Comparison of ENCODE assay signal across 1 cellular context in the genomic region with DNA sequence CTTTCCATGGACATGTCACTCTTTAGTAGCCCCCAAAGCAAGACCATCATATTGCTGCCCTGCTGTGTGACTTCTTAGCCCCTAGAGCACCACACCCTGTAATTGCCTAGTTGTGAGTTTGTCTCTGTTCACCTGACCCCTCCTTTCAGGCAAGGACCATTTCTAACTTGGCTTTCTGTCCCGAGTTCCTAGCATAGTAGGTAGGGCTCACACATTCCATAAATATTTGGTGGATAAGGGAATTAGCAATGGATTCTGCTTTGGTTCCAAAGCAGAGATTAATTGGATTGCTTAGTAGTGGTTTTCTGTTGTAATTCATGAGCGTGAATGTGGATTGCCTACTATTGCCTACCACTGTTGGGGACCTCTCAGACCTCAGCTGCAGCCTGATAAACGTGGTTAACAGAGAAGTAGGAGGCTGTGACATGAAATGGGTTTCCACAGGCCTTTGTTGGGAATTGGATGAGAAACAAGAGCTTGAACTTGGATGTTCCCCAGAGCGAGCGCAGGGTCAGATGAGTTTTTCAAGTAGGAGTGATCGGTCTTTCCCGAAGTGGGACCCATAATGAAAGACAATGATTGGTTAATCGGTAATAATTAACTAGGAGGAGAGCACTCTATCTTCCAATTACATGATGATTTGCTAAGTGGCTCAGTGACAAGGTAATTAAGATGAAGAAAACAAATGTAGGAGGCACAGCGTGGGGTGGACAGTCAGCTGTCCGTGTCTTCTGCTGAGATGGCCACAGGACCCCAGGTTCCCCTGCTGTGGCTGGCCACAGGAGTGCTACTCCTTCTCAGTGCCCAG.
TF ChIP-seq lines count a peak whose summit lies in the region.

No MANE protein-coding gene starts in this region.

TF ChIP-seq in A549, 52 proteins besides CTCF, POLR2A, EP300 and RAD21:
- TF ChIP-seq POLR2AphosphoS2 (conservative IDR thresholded peaks at IDR 0.05; ENCODE audit: low read length) (no peak), CHD2 (IDR thresholded peaks at IDR 0.05; ENCODE audit: low read length, partially characterized antibody) (no peak), RARB (CRISPR knock-in tag; IDR thresholded peaks at IDR 0.05) (no peak), CBX2 (IDR thresholded peaks at IDR 0.05; ENCODE audit: borderline replicate concordance, low read depth) (no peak), ESRRA (IDR thresholded peaks at IDR 0.05; ENCODE audit: borderline replicate concordance, low read length) (no peak), ZC3H11A (IDR thresholded peaks at IDR 0.05) (no peak), JUN (IDR thresholded peaks at IDR 0.05) (no peak), ZSCAN20 (CRISPR knock-in tag; IDR thresholded peaks at IDR 0.05) (no peak), JUNB (IDR thresholded peaks at IDR 0.05) (no peak), BHLHE40 (IDR thresholded peaks at IDR 0.05; ENCODE audit: low read depth, low read length) (no peak), KDM5A (IDR thresholded peaks at IDR 0.05) (no peak), HOXB5 (CRISPR knock-in tag; IDR thresholded peaks at IDR 0.05) (no peak), TP53 (CRISPR knock-in tag; IDR thresholded peaks at IDR 0.05) (no peak), MAZ (IDR thresholded peaks at IDR 0.05; ENCODE audit: borderline replicate concordance, low read depth, low read length) (no peak), ZFP36 (IDR thresholded peaks at IDR 0.05; ENCODE audit: borderline replicate concordance, partially characterized antibody) (no peak), FOSB (CRISPR knock-in tag; IDR thresholded peaks at IDR 0.05) (no peak), RFX5 (IDR thresholded peaks at IDR 0.05) (no peak), EHMT2 (IDR thresholded peaks at IDR 0.05; ENCODE audit: low read depth) (no peak)
- TF ChIP-seq, protein P1, sequence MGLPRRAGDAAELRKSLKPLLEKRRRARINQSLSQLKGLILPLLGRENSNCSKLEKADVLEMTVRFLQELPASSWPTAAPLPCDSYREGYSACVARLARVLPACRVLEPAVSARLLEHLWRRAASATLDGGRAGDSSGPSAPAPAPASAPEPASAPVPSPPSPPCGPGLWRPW (IDR thresholded peaks at IDR 0.05) = no peak
- TF ChIP-seq, protein P2, sequence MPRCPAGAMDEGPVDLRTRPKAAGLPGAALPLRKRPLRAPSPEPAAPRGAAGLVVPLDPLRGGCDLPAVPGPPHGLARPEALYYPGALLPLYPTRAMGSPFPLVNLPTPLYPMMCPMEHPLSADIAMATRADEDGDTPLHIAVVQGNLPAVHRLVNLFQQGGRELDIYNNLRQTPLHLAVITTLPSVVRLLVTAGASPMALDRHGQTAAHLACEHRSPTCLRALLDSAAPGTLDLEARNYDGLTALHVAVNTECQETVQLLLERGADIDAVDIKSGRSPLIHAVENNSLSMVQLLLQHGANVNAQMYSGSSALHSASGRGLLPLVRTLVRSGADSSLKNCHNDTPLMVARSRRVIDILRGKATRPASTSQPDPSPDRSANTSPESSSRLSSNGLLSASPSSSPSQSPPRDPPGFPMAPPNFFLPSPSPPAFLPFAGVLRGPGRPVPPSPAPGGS (IDR thresholded peaks at IDR 0.05) = no peak
